Comparison of ENCODE assay signal across 8 cellular contexts in the genomic region with DNA sequence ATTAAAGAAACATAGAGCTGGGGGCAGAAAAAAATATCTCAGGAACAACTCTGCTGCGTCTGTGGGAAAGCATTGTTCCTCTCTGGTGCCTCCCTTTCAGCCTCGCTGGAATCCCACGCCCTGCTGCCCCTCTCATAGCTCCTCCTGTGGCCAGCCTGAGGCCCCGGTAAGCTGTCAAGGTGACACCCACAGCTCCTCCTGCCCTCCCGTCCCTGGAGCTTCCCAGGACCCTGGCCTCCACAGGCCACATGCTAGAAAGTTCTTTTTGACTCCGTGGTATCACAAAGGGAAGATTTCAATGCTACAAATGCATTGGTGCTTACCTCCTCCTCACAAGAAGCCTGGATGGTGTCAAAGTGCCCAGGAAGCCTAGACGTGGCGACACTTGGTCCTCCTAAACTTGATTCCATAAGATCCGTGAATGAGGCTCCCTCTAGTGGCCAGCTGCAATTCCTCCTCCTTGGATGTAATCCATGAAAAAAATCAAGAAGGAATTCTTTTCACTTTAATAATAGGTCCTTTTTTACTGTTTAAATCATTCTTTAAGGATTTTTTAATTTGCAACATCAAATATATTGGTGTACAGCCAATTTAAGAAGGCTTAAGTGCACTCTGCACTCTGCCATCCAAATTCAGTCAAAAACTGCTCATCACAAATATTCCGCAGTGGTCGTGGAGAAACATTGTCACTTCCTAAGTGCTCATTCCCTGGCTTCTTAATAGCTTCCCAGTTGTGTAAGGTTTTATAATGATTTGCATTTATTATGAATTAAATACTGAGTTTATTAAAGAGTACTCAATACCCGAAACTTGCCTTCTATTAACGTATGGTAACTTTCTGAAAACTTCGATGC.
DNase-seq lines count a peak whose midpoint lies in the region; ATAC-seq, FAIRE-seq and TF ChIP-seq lines count a peak whose summit lies in the region.

No MANE protein-coding gene starts in this region.

- POLR2A ChIA-PET in A549 (lab: Yijun Ruan, JAX), result no interaction called here

- CTCF ChIA-PET in A549 (lab: Yijun Ruan, JAX), result interaction anchor here (0.6 to 2.6 kb wide), 19 partner anchors 9 to 983 kb away, joined by 3 to 20 read pairs (median 4); no protein-coding TSS in a partner anchor

- H3K27ac ChIP-seq in A549, result no peak overlapping the region

- no peak for TF ChIP-seq POLR2A in A549 (IDR thresholded peaks at IDR 0.05; ENCODE audit: low read length)

- 27% methylated on average over 14 of the region's 14 CpGs for WGBS in A549 (ENCODE audit: missing lambda C conversion rate)

- ATAC-seq in A549 (peak; percentile 63 to 87; a peak in 4 of 6 replicates), left colon (peak; percentile 58), HG02588 (IDR thresholded peaks at IDR 0.05; ENCODE audit: unreplicated experiment) (no peak)

- DNase-seq in A549 (ENCODE audit: low read depth in 1 of 2, low spot score in 1 of 2) (peak; percentile 48 to 72), GM12865 (ENCODE audit: low read depth) (peak; percentile 69), NCI-H1105 (lab: John Stamatoyannopoulos, UW) (peak; percentile 82), SKM-1 treated with dmso at 0.1 percent for 144 hours (lab: John Stamatoyannopoulos, UW; ENCODE audit: unreplicated experiment) (peak; percentile 3), cerebellum (ENCODE audit: low spot score) (peak; percentile 43), left colon (peak; percentile 49 to 78)
- peak; percentile 33 to 41 for DNase-seq in stimulated activated CD4-positive, alpha-beta T cell treated with anti-CD3 and anti-CD28 coated beads, Interleukin-4, amount 100 ng/mL, for 48 hours (ENCODE audit: low read depth in 2 of 2)

- H3K4me2 ChIP-seq in A549, result no peak overlapping the region

- H3K4me3 ChIP-seq in A549 (no peak overlapping the region), GM12865 (ENCODE audit: low read depth, low read length) (no peak overlapping the region)

- no peaks in the 10 kb centered on the region for H3K9me3 ChIP-seq in A549

- no peaks in the 10 kb centered on the region for H3K4me1 ChIP-seq in A549

- TF ChIP-seq EP300 in A549 (IDR thresholded peaks at IDR 0.05), result no peak

- TF ChIP-seq CTCF in A549 (IDR thresholded peaks at IDR 0.05), result peak; percentile 70
- peak; percentile 80 for TF ChIP-seq CTCF in GM12865 (IDR thresholded peaks at IDR 0.05; ENCODE audit: insufficient read depth, low read depth, low read length, missing control alignments)

- intact Hi-C loops in left colon (cut with DNase I, micrococcal nuclease), result loop anchor here in 1 of 2 donors (10.0 kb wide), 1 partner anchor 341 kb away; no protein-coding TSS in a partner anchor

- peak; percentile 69 to 75 for TF ChIP-seq RAD21 in A549 (conservative IDR thresholded peaks at IDR 0.05 in 1 of 2, IDR thresholded peaks at IDR 0.05 in 1 of 2)

- no peak for FAIRE-seq in A549 (lab: Jason Lieb, UNC)

TF ChIP-seq in A549, 52 proteins besides CTCF, POLR2A, EP300 and RAD21:
- TF ChIP-seq HDAC2 (IDR thresholded peaks at IDR 0.05) (no peak), SMC3 (IDR thresholded peaks at IDR 0.05) (peak; percentile 67)

Comparison
In these comparisons a context has a peak if more than half of its experiments do, and no peak if none do; other contexts are left out.
1. DNase-seq: peak in every context shown above with its lines; median percentile 82 in NCI-H1105; 69 in GM12865; 64 in left colon; 60 in A549; 43 in cerebellum; 37 in stimulated activated CD4-positive, alpha-beta T cell treated with anti-CD3 and anti-CD28 coated beads, Interleukin-4, amount 100 ng/mL, for 48 hours; 3 in SKM-1 treated with dmso at 0.1 percent for 144 hours.